Comparison of ENCODE assay signal across 11 cellular contexts in genomic region chr7:93574646-93575554, GRCh38. TPM values are rescaled to one million over a fixed set of nuclear protein-coding genes. Genes with fewer than 3 reads are reported as not detected.
DNase-seq lines count a peak whose midpoint lies in the region; ATAC-seq and TF ChIP-seq lines count a peak whose summit lies in the region.
"Had no signal": no experiment of that assay in that cellular context is flagged by ENCODE, and none has a peak within 500 bp of the region (broad histone marks: within the 10 kb centered on the region; RNA-seq: fewer than 3 reads in every experiment).

Gene CALCR, minus strand, starts transcription at chr7:93574724. Its CDS starts 87,743 bp downstream, at chr7:93486981.

- H3K27ac Mint-ChIP-seq in brain = no peak within 1 kb of the TSS
- H3K27ac Mint-ChIP-seq: activated CD4-positive, alpha-beta T cell treated with anti-CD3 and anti-CD28 coated beads, Interleukin-2, amount 10 ng/mL, durations not matched to agents 24 days and 14 days; CD14-positive monocyte; stimulated activated naive CD8-positive, alpha-beta T cell treated with anti-CD3 and anti-CD28 coated beads, Interleukin-15, Interleukin-2, amounts not matched to agents 100 ng/mL and 50 ng/mL, for 24 hours had no signal

- peaks cover 9% of the 10 kb centered on the region for H3K4me1 ChIP-seq in left ventricle myocardium inferior
- H3K4me1 ChIP-seq in right lobe of liver = peaks cover 0 to 15% (median 7%) of the 10 kb centered on the region in 4 donors
- peaks cover 6 to 24% (median 12%) of the 10 kb centered on the region in 4 donors for H3K4me1 ChIP-seq in upper lobe of left lung

- H3K36me3 ChIP-seq in left ventricle myocardium inferior = no peaks in the 10 kb centered on the region
- no peaks in the 10 kb centered on the region for H3K36me3 ChIP-seq in right lobe of liver
- H3K36me3 ChIP-seq in upper lobe of left lung = no peaks in the 10 kb centered on the region

- TF ChIP-seq CTCF in left ventricle myocardium inferior (IDR thresholded peaks at IDR 0.05; ENCODE audit: borderline replicate concordance) (no peak), brain (conservative IDR thresholded peaks at IDR 0.05) (no peak), right lobe of liver (IDR thresholded peaks at IDR 0.05) (no peak), upper lobe of left lung (IDR thresholded peaks at IDR 0.05) (no peak)

- H3K27ac ChIP-seq in left ventricle myocardium inferior (replicated peaks) (no peak within 1 kb of the TSS), right lobe of liver (no peak within 1 kb of the TSS), upper lobe of left lung (no peak within 1 kb of the TSS)

- TF ChIP-seq POLR2A in right lobe of liver (IDR thresholded peaks at IDR 0.05) (no peak), upper lobe of left lung (IDR thresholded peaks at IDR 0.05) (no peak)

- intact Hi-C loops in left ventricle myocardium inferior (cut with micrococcal nuclease) (no loop called here), Right ventricle myocardium superior (cut with DNase I) (no loop called here), right lobe of liver (cut with DNase I) (no loop called here)

- peaks cover 21% of the 10 kb centered on the region for H3K4me1 Mint-ChIP-seq in brain
- H3K4me1 Mint-ChIP-seq: activated CD4-positive, alpha-beta T cell treated with anti-CD3 and anti-CD28 coated beads, Interleukin-2, amount 10 ng/mL, durations not matched to agents 24 days and 14 days; CD14-positive monocyte had no signal

- H3K9me3 ChIP-seq in left ventricle myocardium inferior (replicated peaks) (no peaks in the 10 kb centered on the region), right lobe of liver (no peaks in the 10 kb centered on the region), upper lobe of left lung (no peaks in the 10 kb centered on the region)

- no peaks in the 10 kb centered on the region for H3K9me3 Mint-ChIP-seq in brain
- H3K9me3 Mint-ChIP-seq: activated CD4-positive, alpha-beta T cell treated with anti-CD3 and anti-CD28 coated beads, Interleukin-2, amount 10 ng/mL, durations not matched to agents 24 days and 14 days; stimulated activated naive CD8-positive, alpha-beta T cell treated with anti-CD3 and anti-CD28 coated beads, Interleukin-15, Interleukin-2, amounts not matched to agents 100 ng/mL and 50 ng/mL, for 24 hours had no signal

- H3K27me3 Mint-ChIP-seq in brain = peaks cover 68% of the 10 kb centered on the region

- no peak for ATAC-seq in Right ventricle myocardium superior (ENCODE audit: poor library complexity)
- ATAC-seq in right lobe of liver = peak; percentile 26 to 50 (median 48)
- peak; percentile 43 to 44 for ATAC-seq in upper lobe of left lung (ENCODE audit: low FRiP score in 2 of 2)
- ATAC-seq in HG03354 (IDR thresholded peaks at IDR 0.05; ENCODE audit: poor library complexity, severe bottlenecking, unreplicated experiment) = no peak

- peaks cover 71% of the 10 kb centered on the region for H3K27me3 ChIP-seq in left ventricle myocardium inferior (ENCODE audit: low read depth)
- peaks cover 0 to 7% of the 10 kb centered on the region in 2 donors for H3K27me3 ChIP-seq in right lobe of liver
- peaks cover 0 to 22% (median 4%) of the 10 kb centered on the region in 4 donors for H3K27me3 ChIP-seq in upper lobe of left lung

- WGBS in right lobe of liver (ENCODE audit: insufficient coverage, low coverage, low lambda C conversion rate, missing lambda C conversion rate) = under 1% methylated on average over 26 of the region's 46 CpGs
- 2 to 3% methylated on average over 15 to 32 of the region's 46 CpGs for WGBS in upper lobe of left lung, 2 donors

- peak within 1 kb of the TSS; percentile 77 to 93 (median 87) for H3K4me3 Mint-ChIP-seq in brain
- H3K4me3 Mint-ChIP-seq: activated CD4-positive, alpha-beta T cell treated with anti-CD3 and anti-CD28 coated beads, Interleukin-2, amount 10 ng/mL, durations not matched to agents 24 days and 14 days; stimulated activated naive CD8-positive, alpha-beta T cell treated with anti-CD3 and anti-CD28 coated beads, Interleukin-15, Interleukin-2, amounts not matched to agents 100 ng/mL and 50 ng/mL, for 24 hours had no signal

- no peak for TF ChIP-seq EP300 in upper lobe of left lung (IDR thresholded peaks at IDR 0.05)

- no peaks in the 10 kb centered on the region for H3K36me3 Mint-ChIP-seq in brain

- DNase-seq in left ventricle myocardium inferior (no peak), Right ventricle myocardium superior (no peak), right lobe of liver (peak in 2 of 3 donors; percentile 21 to 49), upper lobe of left lung (peak in 1 of 2 donors; percentile 78), inferior parietal cortex (ENCODE audit: extremely low spot score) (no peak)
- no peak for DNase-seq in activated effector memory CD4-positive, alpha-beta T cell treated with Interleukin-2 at 50 U/mL for 16 hours
- DNase-seq: activated CD4-positive, alpha-beta T cell treated with anti-CD3 and anti-CD28 coated beads, Interleukin-2, amount 10 ng/mL, durations not matched to agents 24 days and 14 days had no signal

- H3K4me3 ChIP-seq in left ventricle myocardium inferior = peak within 1 kb of the TSS; percentile 37
- H3K4me3 ChIP-seq in right lobe of liver = peak within 1 kb of the TSS; percentile 18 to 41 (median 23)
- H3K4me3 ChIP-seq in upper lobe of left lung = peak within 1 kb of the TSS; percentile 13 to 43 (median 32)

RNA-seq across cellular contexts. Expression of gene CALCR, which starts in this region (rescaled TPM):
- total RNA-seq in left ventricle myocardium inferior = 0.08 TPM
- total RNA-seq in Right ventricle myocardium superior = 0.05 TPM
- not detected for polyA plus RNA-seq in brain (ENCODE audit: insufficient read depth, low read depth, low replicate concordance)
- not detected for total RNA-seq in right lobe of liver
- total RNA-seq in upper lobe of left lung = under 1 TPM in 2 of 6 donors, not detected in 4; 0.09 to 0.10 TPM
- total RNA-seq: activated CD4-positive, alpha-beta T cell treated with anti-CD3 and anti-CD28 coated beads, Interleukin-2, amount 10 ng/mL, durations not matched to agents 24 days and 14 days had no signal
- polyA plus RNA-seq: CD14-positive monocyte had no signal

Comparison
In these comparisons a context has a peak if more than half of its experiments do, and no peak if none do; other contexts are left out.
1. Peak in DNase-seq, ATAC-seq and H3K4me3 ChIP-seq in right lobe of liver; RNA of the gene not detected or under 1 TPM.
2. Peak in ATAC-seq and H3K4me3 ChIP-seq in upper lobe of left lung; RNA of the gene not detected or under 1 TPM.